In genomic region chr17:27892866-27893769, GRCh38 we compare ENCODE assay signal across 1 cellular context.
TF ChIP-seq lines count a peak whose summit lies in the region.

Gene LYRM9, minus strand, starts transcription at chr17:27893365. Its CDS starts 10,671 bp downstream, at chr17:27882694.

TF ChIP-seq in HepG2, 621 proteins besides CTCF, POLR2A, EP300 and RAD21 (continued from another document):
- TF ChIP-seq ZNF784 (CRISPR knock-in tag; IDR thresholded peaks at IDR 0.05; ENCODE audit: borderline replicate concordance) (0 out of 2 replicates have a peak, but pooled peaks have one; percentile 37), SP1 (IDR thresholded peaks at IDR 0.05) (no peak), SP1 (CRISPR knock-in tag; IDR thresholded peaks at IDR 0.05) (peak; percentile 30; the same call in 1 of the 2 replicates), MXD4 (CRISPR knock-in tag; IDR thresholded peaks at IDR 0.05) (0 out of 2 replicates have a peak, but pooled peaks have one; percentile 20), FOXO4 (CRISPR knock-in tag; conservative IDR thresholded peaks at IDR 0.05) (0 out of 2 replicates have a peak, but pooled peaks have one; percentile 27), RBFOX2 (IDR thresholded peaks at IDR 0.05; ENCODE audit: low read depth, low read length) (peak; percentile 42), KLF12 (CRISPR knock-in tag; IDR thresholded peaks at IDR 0.05; ENCODE audit: borderline replicate concordance) (peak; percentile 86; the same call in 1 of the 2 replicates), MTF1 (CRISPR knock-in tag; IDR thresholded peaks at IDR 0.05) (no peak), POGK (CRISPR knock-in tag; conservative IDR thresholded peaks at IDR 0.05) (no peak), KAT8 (CRISPR knock-in tag; IDR thresholded peaks at IDR 0.05) (peak; percentile 69; the same call in 1 of the 2 replicates), DMTF1 (CRISPR knock-in tag; IDR thresholded peaks at IDR 0.05) (no peak), AFF4 (CRISPR knock-in tag; IDR thresholded peaks at IDR 0.05) (no peak)
